In the genomic region with DNA sequence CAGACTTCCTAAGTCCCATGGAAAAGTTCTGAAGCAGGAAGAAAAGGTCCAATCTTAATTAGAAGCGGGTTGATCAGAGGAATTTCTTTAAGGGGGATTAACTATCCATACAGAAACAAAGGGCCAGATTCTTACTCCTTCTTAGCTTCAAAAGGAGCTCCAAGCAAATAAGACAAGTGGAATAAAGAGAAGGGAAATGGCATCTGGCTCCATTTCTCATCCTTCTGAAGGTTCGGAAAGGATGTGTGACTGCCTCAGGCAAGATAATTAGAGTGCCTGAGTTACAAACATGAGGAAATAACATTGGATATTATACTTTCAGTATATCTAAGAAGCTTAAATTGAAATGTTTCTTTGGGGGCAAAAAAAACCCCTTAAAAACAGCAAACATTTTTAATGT, we compare ENCODE assay signal across 27 cellular contexts.
"Had no signal": no experiment of that assay in that cellular context is flagged by ENCODE, and none has a peak within 500 bp of the region (broad histone marks: within the 10 kb centered on the region; RNA-seq: fewer than 3 reads in every experiment).

No MANE protein-coding gene starts in this region.

- H3K4me3 Mint-ChIP-seq: stimulated activated effector memory CD8-positive, alpha-beta T cell treated with anti-CD3 and anti-CD28 coated beads, Interleukin-12 subunit alpha, Interleukin-12 subunit beta, amount 100 ng/mL, for 72 hours; stimulated activated memory B cell treated with anti-CD40 and anti-IgM and Interleukin-4, amounts not matched to agents 10 μg/mL and 1 μg/mL and 100 μg/mL, for 72 hours; stimulated activated naive B cell treated with anti-CD40 and anti-IgM and Interleukin-4, amounts not matched to agents 10 μg/mL and 1 μg/mL and 100 μg/mL, for 72 hours; stimulated activated naive CD8-positive, alpha-beta T cell treated with anti-CD3 and anti-CD28 coated beads, Interleukin-15, amount 100 ng/mL, for 72 hours; stimulated activated naive CD8-positive, alpha-beta T cell treated with anti-CD3 and anti-CD28 coated beads, Interleukin-15, Interleukin-2, amounts not matched to agents 100 ng/mL and 50 ng/mL, for 24 hours; type B pancreatic cell had no signal

- H3K4me1 ChIP-seq: stomach, suprapubic skin, testis, thyroid gland, tibial artery, tibial nerve, upper lobe of left lung, upper lobe of right lung, uterus, vagina had no signal

- H3K27me3 ChIP-seq: stomach, suprapubic skin, testis, thyroid gland, tibial artery, tibial nerve, transverse colon, upper lobe of left lung, upper lobe of right lung, uterus, vagina had no signal

- H3K36me3 ChIP-seq: stomach, suprapubic skin, thoracic aorta, thyroid gland, tibial artery, tibial nerve, transverse colon, upper lobe of left lung, upper lobe of right lung, uterus, vagina had no signal

- H3K9me3 Mint-ChIP-seq: stimulated activated memory B cell treated with anti-CD40 and anti-IgM and Interleukin-4, amounts not matched to agents 10 μg/mL and 1 μg/mL and 100 μg/mL, for 72 hours; stimulated activated naive B cell treated with anti-CD40 and anti-IgM and Interleukin-4, amounts not matched to agents 10 μg/mL and 1 μg/mL and 100 μg/mL, for 72 hours; type B pancreatic cell had no signal

- H3K36me3 Mint-ChIP-seq: stimulated activated effector memory CD8-positive, alpha-beta T cell treated with anti-CD3 and anti-CD28 coated beads, Interleukin-12 subunit alpha, Interleukin-12 subunit beta, amount 100 ng/mL, for 72 hours; stimulated activated memory B cell treated with anti-CD40 and anti-IgM and Interleukin-4, amounts not matched to agents 10 μg/mL and 1 μg/mL and 100 μg/mL, for 72 hours; stimulated activated naive B cell treated with anti-CD40 and anti-IgM and Interleukin-4, amounts not matched to agents 10 μg/mL and 1 μg/mL and 100 μg/mL, for 72 hours; type B pancreatic cell had no signal

- H3K4me3 ChIP-seq: stomach, suprapubic skin, testis, thoracic aorta, thyroid gland, tibial artery, tibial nerve, transverse colon, upper lobe of left lung, upper lobe of right lung, uterus, vagina had no signal

- H3K27ac Mint-ChIP-seq: stimulated activated effector memory CD8-positive, alpha-beta T cell treated with anti-CD3 and anti-CD28 coated beads, Interleukin-12 subunit alpha, Interleukin-12 subunit beta, amount 100 ng/mL, for 72 hours; stimulated activated memory B cell treated with anti-CD40 and anti-IgM and Interleukin-4, amounts not matched to agents 10 μg/mL and 1 μg/mL and 100 μg/mL, for 72 hours; stimulated activated naive B cell treated with anti-CD40 and anti-IgM and Interleukin-4, amounts not matched to agents 10 μg/mL and 1 μg/mL and 100 μg/mL, for 72 hours; stimulated activated naive CD8-positive, alpha-beta T cell treated with anti-CD3 and anti-CD28 coated beads, Interleukin-15, amount 100 ng/mL, for 72 hours; stimulated activated naive CD8-positive, alpha-beta T cell treated with anti-CD3 and anti-CD28 coated beads, Interleukin-15, Interleukin-2, amounts not matched to agents 100 ng/mL and 50 ng/mL, for 24 hours; type B pancreatic cell had no signal

- H3K27me3 Mint-ChIP-seq: stimulated activated memory B cell treated with anti-CD40 and anti-IgM and Interleukin-4, amounts not matched to agents 10 μg/mL and 1 μg/mL and 100 μg/mL, for 72 hours; stimulated activated naive B cell treated with anti-CD40 and anti-IgM and Interleukin-4, amounts not matched to agents 10 μg/mL and 1 μg/mL and 100 μg/mL, for 72 hours; stimulated activated naive CD8-positive, alpha-beta T cell treated with anti-CD3 and anti-CD28 coated beads, Interleukin-15, amount 100 ng/mL, for 72 hours; stimulated activated naive CD8-positive, alpha-beta T cell treated with anti-CD3 and anti-CD28 coated beads, Interleukin-15, Interleukin-2, amounts not matched to agents 100 ng/mL and 50 ng/mL, for 24 hours; type B pancreatic cell had no signal

- H3K27ac ChIP-seq: stomach, suprapubic skin, testis, thoracic aorta, thyroid gland, tibial artery, tibial nerve, transverse colon, upper lobe of left lung, upper lobe of right lung, uterus, vagina had no signal

- ATAC-seq: stimulated activated effector memory CD8-positive, alpha-beta T cell treated with anti-CD3 and anti-CD28 coated beads, Interleukin-12 subunit alpha, Interleukin-12 subunit beta, amount 100 ng/mL, for 72 hours; stimulated activated memory B cell treated with anti-CD40 and anti-IgM and Interleukin-4, amounts not matched to agents 10 μg/mL and 1 μg/mL and 100 μg/mL, for 72 hours; stimulated activated naive B cell treated with anti-CD40 and anti-IgM and Interleukin-4, amounts not matched to agents 10 μg/mL and 1 μg/mL and 100 μg/mL, for 72 hours; stimulated activated naive CD8-positive, alpha-beta T cell treated with anti-CD3 and anti-CD28 coated beads, Interleukin-15, amount 100 ng/mL, for 72 hours; stimulated activated naive CD8-positive, alpha-beta T cell treated with anti-CD3 and anti-CD28 coated beads, Interleukin-15, Interleukin-2, amounts not matched to agents 100 U/mL and 50 U/mL, for 24 hours; upper lobe of right lung had no signal

- DNase-seq: stimulated activated CD4-positive, alpha-beta T cell treated with anti-CD3 and anti-CD28 coated beads, Interleukin-2, amount 100 ng/mL, for 48 hours; stimulated activated CD4-positive, alpha-beta T cell treated with anti-CD3 and anti-CD28 coated beads, Interleukin-4, amount 100 ng/mL, for 1 hour; stimulated activated CD4-positive, alpha-beta T cell treated with anti-CD3 and anti-CD28 coated beads, Interleukin-4, amount 100 ng/mL, for 24 hours; stimulated activated CD4-positive, alpha-beta T cell treated with anti-CD3 and anti-CD28 coated beads, Interleukin-4, amount 100 ng/mL, for 4 hours; stimulated activated CD8-positive, alpha-beta memory T cell treated with anti-CD3 and anti-CD28 coated beads, Interleukin-4, amount 100 ng/mL, for 48 hours; stimulated activated naive B cell treated with anti-CD40 and anti-IgM and Interleukin-4, amounts not matched to agents 10 μg/mL and 1 μg/mL and 100 μg/mL, for 72 hours; stimulated activated naive CD4-positive, alpha-beta T cell; stimulated activated naive CD4-positive, alpha-beta T cell treated with Interleukin-2 at 50 U/mL for 16 hours; stimulated activated naive CD8-positive, alpha-beta T cell treated with anti-CD3 and anti-CD28 coated beads, Interleukin-15, amount 100 ng/mL, for 72 hours; stimulated activated naive CD8-positive, alpha-beta T cell treated with anti-CD3 and anti-CD28 coated beads, Interleukin-15, Interleukin-2, amounts not matched to agents 100 U/mL and 50 U/mL, for 24 hours; stomach; substantia nigra; testis; thyroid gland; tibial artery; transverse colon; upper lobe of left lung; upper lobe of right lung; uterus had no signal

- H3K4me1 Mint-ChIP-seq: stimulated activated effector memory CD8-positive, alpha-beta T cell treated with anti-CD3 and anti-CD28 coated beads, Interleukin-12 subunit alpha, Interleukin-12 subunit beta, amount 100 ng/mL, for 72 hours; stimulated activated memory B cell treated with anti-CD40 and anti-IgM and Interleukin-4, amounts not matched to agents 10 μg/mL and 1 μg/mL and 100 μg/mL, for 72 hours; stimulated activated naive B cell treated with anti-CD40 and anti-IgM and Interleukin-4, amounts not matched to agents 10 μg/mL and 1 μg/mL and 100 μg/mL, for 72 hours; stimulated activated naive CD8-positive, alpha-beta T cell treated with anti-CD3 and anti-CD28 coated beads, Interleukin-15, amount 100 ng/mL, for 72 hours had no signal

- H3K9me3 ChIP-seq: suprapubic skin, testis, thoracic aorta, thyroid gland, tibial artery, tibial nerve, transverse colon, upper lobe of left lung, upper lobe of right lung, uterus, vagina had no signal
